In the genomic region with DNA sequence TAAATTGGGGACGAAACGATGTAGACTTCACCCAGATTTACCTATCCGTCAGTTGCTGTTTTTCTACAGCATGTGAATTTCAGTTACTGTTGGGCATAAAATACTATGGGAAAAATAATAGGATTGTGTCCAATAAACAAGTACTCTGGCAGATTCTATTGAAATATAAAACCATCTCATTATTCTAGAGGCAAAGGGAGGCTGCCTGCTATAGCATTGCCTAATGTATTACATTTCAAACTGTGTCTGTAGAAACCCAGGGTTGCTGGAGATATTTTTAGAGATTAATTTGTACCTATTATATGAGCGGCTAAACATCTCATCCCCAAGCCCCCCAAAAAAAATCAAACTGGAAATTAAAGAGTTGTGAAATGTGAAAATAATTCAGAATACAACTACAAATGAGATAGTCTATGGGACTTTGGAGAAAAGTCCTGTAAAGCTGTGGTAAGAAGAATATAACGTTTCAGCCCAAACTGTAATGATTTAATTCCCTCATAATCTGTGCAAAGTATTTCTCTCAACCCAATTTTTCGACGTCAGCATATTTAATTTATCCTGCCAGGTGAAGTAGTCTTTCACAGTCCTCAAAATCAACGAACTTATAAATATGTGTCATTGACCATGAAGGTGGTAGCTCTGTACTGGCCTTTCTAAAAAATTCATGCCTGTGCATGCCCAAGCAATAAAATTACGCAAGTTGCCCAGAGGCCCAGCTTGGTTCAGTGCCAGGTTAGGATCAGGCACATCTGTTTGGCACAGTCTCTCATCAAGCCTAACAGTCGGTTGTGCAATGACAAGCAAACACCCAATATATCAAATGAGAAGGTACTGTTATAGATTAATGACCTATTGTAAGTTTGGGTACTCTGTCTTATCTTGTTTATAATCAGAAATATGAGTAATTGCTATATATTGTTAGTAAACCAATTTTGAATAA, we compare ENCODE assay signal across 8 cellular contexts. TPM values are rescaled to one million over a fixed set of nuclear protein-coding genes. Genes with fewer than 3 reads are reported as not detected.
A peak's percentile ranks its signal among the peaks of the same experiment; 100 is the strongest.
DNase-seq lines count a peak whose midpoint lies in the region; ATAC-seq and TF ChIP-seq lines count a peak whose summit lies in the region.

No MANE protein-coding gene starts in this region.

- H3K4me1 ChIP-seq in OCI-LY3 (ENCODE audit: low read length) (peaks cover 57% of the 10 kb centered on the region), thoracic aorta (ENCODE audit: control insufficient read depth in 1 of 2, low read depth in 2 of 2) (peaks cover 5 to 30% of the 10 kb centered on the region in 2 donors)

- H2AFZ ChIP-seq in OCI-LY3 (ENCODE audit: low read depth, low read length) = no peak overlapping the region

- peak overlapping the region; percentile 50; the same call in 1 of the 2 replicates for H3K4me2 ChIP-seq in OCI-LY3 (ENCODE audit: low read length)

- no peak overlapping the region for H3K9ac ChIP-seq in OCI-LY3 (ENCODE audit: low read length)

- DNase-seq in fibroblast of villous mesenchyme (ENCODE audit: low read depth) (peak; percentile 95), thoracic aorta (ENCODE audit: low spot score) (no peak), epidermal melanocyte (ENCODE audit: insufficient read length, low spot score) (no peak), NCI-H1694 treated with DMSO at 0.1 percent for 48 hours (lab: John Stamatoyannopoulos, UW) (no peak)
- DNase-seq in activated naive CD4-positive, alpha-beta T cell treated with anti-CD3 and anti-CD28 coated beads, Interleukin-2, amount 50 U/mL, for 16 hours = no peak

- H3K27me3 ChIP-seq in OCI-LY3 (ENCODE audit: low read depth, low read length) = no peaks in the 10 kb centered on the region
- no peaks in the 10 kb centered on the region for H3K27me3 ChIP-seq in thoracic aorta (replicated peaks; ENCODE audit: insufficient read depth)

- no peak overlapping the region for H3K27ac ChIP-seq in OCI-LY3 (ENCODE audit: low read length)
- H3K27ac ChIP-seq in thoracic aorta = no peak overlapping the region

- H3K9me3 ChIP-seq in OCI-LY3 (ENCODE audit: insufficient read depth, low read length) (no peaks in the 10 kb centered on the region), thoracic aorta (no peaks in the 10 kb centered on the region)

- H3K4me3 ChIP-seq in OCI-LY3 (ENCODE audit: low read length) = no peak overlapping the region
- H3K4me3 ChIP-seq in fibroblast of villous mesenchyme (ENCODE audit: low read depth, low read length) = no peak overlapping the region
- no peak overlapping the region for H3K4me3 ChIP-seq in thoracic aorta

- H3K36me3 ChIP-seq in OCI-LY3 (replicated peaks; ENCODE audit: low read depth, low read length) (no peaks in the 10 kb centered on the region), thoracic aorta (no peaks in the 10 kb centered on the region)

- TF ChIP-seq RAD21 in Ishikawa (IDR thresholded peaks at IDR 0.05; ENCODE audit: low read depth) = no peak

- H3K79me2 ChIP-seq in OCI-LY3 (ENCODE audit: low read length) = no peaks in the 10 kb centered on the region

- TF ChIP-seq EP300 in Ishikawa (IDR thresholded peaks at IDR 0.05; ENCODE audit: borderline replicate concordance) = peak; percentile 64; the same call in 1 of the 2 replicates

- TF ChIP-seq CTCF in OCI-LY3 (IDR thresholded peaks at IDR 0.05; ENCODE audit: low read depth, low read length) (no peak), fibroblast of villous mesenchyme (IDR thresholded peaks at IDR 0.05; ENCODE audit: insufficient read depth, low read depth, low read length) (no peak), thoracic aorta (IDR thresholded peaks at IDR 0.05) (no peak)

- no peaks in the 10 kb centered on the region for H4K20me1 ChIP-seq in OCI-LY3 (ENCODE audit: insufficient read depth, low read length)

- ATAC-seq in thoracic aorta (ENCODE audit: insufficient number of reproducible peaks, low FRiP score, low read depth) (peak; percentile 68), GM19397 (IDR thresholded peaks at IDR 0.05; ENCODE audit: unreplicated experiment) (no peak)

TF ChIP-seq in Ishikawa, 13 proteins besides CTCF, POLR2A, EP300 and RAD21:
- peak; percentile 89 for TF ChIP-seq TCF12 (IDR thresholded peaks at IDR 0.05; ENCODE audit: low read depth)
- no peak for TF ChIP-seq CREB1 (IDR thresholded peaks at IDR 0.05; ENCODE audit: low read depth)
- no peak for TF ChIP-seq EGR1 (IDR thresholded peaks at IDR 0.05)
- TF ChIP-seq CEBPB (IDR thresholded peaks at IDR 0.05) = peak; percentile 98
- no peak for TF ChIP-seq TAF1 (IDR thresholded peaks at IDR 0.05; ENCODE audit: low read depth)
- no peak for TF ChIP-seq MAX (IDR thresholded peaks at IDR 0.05)
- TF ChIP-seq USF1 (IDR thresholded peaks at IDR 0.05) = no peak
- TF ChIP-seq YY1 (IDR thresholded peaks at IDR 0.05; ENCODE audit: low read depth) = no peak
- peak; percentile 95 for TF ChIP-seq NFIC (IDR thresholded peaks at IDR 0.05)
- TF ChIP-seq REST (IDR thresholded peaks at IDR 0.05; ENCODE audit: low read depth) = no peak
- peak; percentile 54; the same call in 1 of the 2 replicates for TF ChIP-seq TEAD4 (IDR thresholded peaks at IDR 0.05)
- TF ChIP-seq ZBTB7A (IDR thresholded peaks at IDR 0.05; ENCODE audit: low read depth) = no peak
- TF ChIP-seq FOXM1 (IDR thresholded peaks at IDR 0.05; ENCODE audit: borderline replicate concordance, low read depth) = no peak

RNA-seq across cellular contexts. Expression of gene SCHIP1, which starts 10.3 kb away (rescaled TPM):
- total RNA-seq in fibroblast of villous mesenchyme (2.3 and 4.7 TPM in 2 replicates), thoracic aorta (10 to 100 TPM; 13.4 to 15.1 TPM)
